In genomic region chr19:9700229-9700981, GRCh38 we compare ENCODE assay signal across 22 cellular contexts. TPM values are rescaled to one million over a fixed set of nuclear protein-coding genes. Genes with fewer than 3 reads are reported as not detected.
A peak's percentile ranks its signal among the peaks of the same experiment; 100 is the strongest.
DNase-seq lines count a peak whose midpoint lies in the region; ATAC-seq lines count a peak whose summit lies in the region.
"Had no signal": no experiment of that assay in that cellular context is flagged by ENCODE, and none has a peak within 500 bp of the region (broad histone marks: within the 10 kb centered on the region; RNA-seq: fewer than 3 reads in every experiment).

No MANE protein-coding gene starts in this region.

- peak; percentile 63 for DNase-seq in NCI-H748 (lab: John Stamatoyannopoulos, UW; ENCODE audit: unreplicated experiment)
- DNase-seq in NCI-H748 treated with DMSO at 0.1 percent for 48 hours (lab: John Stamatoyannopoulos, UW), result no peak
- peak; percentile 27 for DNase-seq in RPMI7951 (ENCODE audit: low read depth)
- DNase-seq in stimulated activated naive CD4-positive, alpha-beta T cell (lab: John Stamatoyannopoulos, UW), result no peak
- DNase-seq: activated CD4-positive, alpha-beta memory T cell treated with anti-CD3 and anti-CD28 coated beads, Interleukin-2, amount 10 ng/mL, durations not matched to agents 7 days and 5 days; activated CD4-positive, alpha-beta T cell treated with anti-CD3 and anti-CD28 coated beads for 1 hour; activated CD8-positive, alpha-beta memory T cell treated with anti-CD3 and anti-CD28 coated beads, Interleukin-2, amount 50 U/mL, for 4 hours; activated naive CD4-positive, alpha-beta T cell treated with Interleukin-2 at 50 U/mL for 16 hours; Calu3; foreskin melanocyte; H7; heart left ventricle; kidney glomerular epithelial cell; naive thymus-derived CD8-positive, alpha-beta T cell; NCI-H1436 treated with DMSO at 0.1 percent for 48 hours; NCI-H446 treated with DMSO at 0.1 percent for 48 hours; right lobe of liver; SHP77 treated with DMSO at 0.1 percent for 48 hours had no signal

- ATAC-seq in esophagus mucosa (peak; percentile 62), HG03521 (IDR thresholded peaks at IDR 0.05; ENCODE audit: unreplicated experiment) (no peak), GM21723 (IDR thresholded peaks at IDR 0.05; ENCODE audit: unreplicated experiment) (no peak), GM21576 (IDR thresholded peaks at IDR 0.05; ENCODE audit: unreplicated experiment) (no peak)
- ATAC-seq: heart left ventricle; naive thymus-derived CD8-positive, alpha-beta T cell; right lobe of liver had no signal

RNA-seq across cellular contexts. Expression of gene ZNF562, which starts 25.5 kb away (rescaled TPM):
- 26.2 and 34.0 TPM in 2 replicates for total RNA-seq in RPMI7951 (2014; rRNA removed; shearing (Covaris generic))
- 46.7 TPM for total RNA-seq in esophagus mucosa

Comparison
In these comparisons a context has a peak if more than half of its experiments do, and no peak if none do; other contexts are left out.
1. DNase-seq: peak in NCI-H748 (single experiment) and RPMI7951 (single experiment); none in NCI-H748 treated with DMSO at 0.1 percent for 48 hours (single experiment) and stimulated activated naive CD4-positive, alpha-beta T cell (0 of 6).